Comparison of ENCODE assay signal across 1 cellular context in the genomic region with DNA sequence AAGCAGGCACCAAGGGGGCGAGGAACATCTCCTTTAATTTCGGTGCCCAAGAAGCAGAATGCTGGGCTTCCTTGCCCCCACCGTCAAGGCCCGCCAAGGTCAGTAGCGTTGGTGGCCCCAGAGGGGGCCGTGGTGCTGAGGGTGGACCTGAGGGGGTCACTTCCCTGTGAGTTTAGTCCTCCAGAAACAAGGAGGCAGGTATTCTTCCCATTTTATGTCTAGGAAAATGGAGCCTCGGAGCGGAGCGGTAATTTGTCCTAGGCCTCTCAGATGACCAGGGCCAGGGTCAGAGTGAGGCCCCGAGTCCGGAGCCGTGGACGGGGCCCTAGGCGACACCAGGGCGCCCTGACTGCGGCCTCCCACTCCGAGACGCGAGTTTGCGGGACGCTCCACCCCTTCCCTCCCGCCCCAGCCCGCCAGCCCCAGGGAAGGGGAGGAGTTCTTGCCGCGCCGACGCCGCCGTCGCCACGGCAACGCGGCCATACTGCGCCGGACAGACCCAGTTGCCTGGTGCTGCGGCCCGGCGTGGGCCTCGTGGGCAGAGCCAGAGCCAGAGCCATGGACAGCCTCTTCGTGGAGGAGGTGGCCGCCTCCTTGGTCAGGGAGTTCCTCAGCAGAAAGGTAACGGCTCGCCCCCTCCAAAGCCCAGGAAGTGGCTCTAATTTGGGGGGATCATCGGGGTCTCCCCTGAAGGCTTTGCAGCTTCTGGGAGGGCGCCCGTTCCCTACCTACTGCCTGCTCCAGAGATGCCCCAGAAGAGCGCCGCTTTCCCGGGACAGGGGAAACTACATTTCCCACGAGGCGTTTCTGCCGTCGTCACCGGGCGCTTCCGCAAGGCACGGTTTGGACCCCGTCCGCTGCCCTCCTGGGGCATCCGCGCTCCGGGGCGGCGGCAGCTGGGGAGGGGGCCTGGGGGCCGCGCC.
A peak's percentile ranks its signal among the peaks of the same experiment; 100 is the strongest.
TF ChIP-seq lines count a peak whose summit lies in the region.

A gene (plus strand): TSS at position 482 of the 923 bp plus-strand sequence. CDS start 77 bp downstream, at position 559.

TF ChIP-seq in WTC11, 78 proteins besides CTCF, POLR2A, EP300 and RAD21 (continued from another document and continues in another):
- TF ChIP-seq, protein P1, sequence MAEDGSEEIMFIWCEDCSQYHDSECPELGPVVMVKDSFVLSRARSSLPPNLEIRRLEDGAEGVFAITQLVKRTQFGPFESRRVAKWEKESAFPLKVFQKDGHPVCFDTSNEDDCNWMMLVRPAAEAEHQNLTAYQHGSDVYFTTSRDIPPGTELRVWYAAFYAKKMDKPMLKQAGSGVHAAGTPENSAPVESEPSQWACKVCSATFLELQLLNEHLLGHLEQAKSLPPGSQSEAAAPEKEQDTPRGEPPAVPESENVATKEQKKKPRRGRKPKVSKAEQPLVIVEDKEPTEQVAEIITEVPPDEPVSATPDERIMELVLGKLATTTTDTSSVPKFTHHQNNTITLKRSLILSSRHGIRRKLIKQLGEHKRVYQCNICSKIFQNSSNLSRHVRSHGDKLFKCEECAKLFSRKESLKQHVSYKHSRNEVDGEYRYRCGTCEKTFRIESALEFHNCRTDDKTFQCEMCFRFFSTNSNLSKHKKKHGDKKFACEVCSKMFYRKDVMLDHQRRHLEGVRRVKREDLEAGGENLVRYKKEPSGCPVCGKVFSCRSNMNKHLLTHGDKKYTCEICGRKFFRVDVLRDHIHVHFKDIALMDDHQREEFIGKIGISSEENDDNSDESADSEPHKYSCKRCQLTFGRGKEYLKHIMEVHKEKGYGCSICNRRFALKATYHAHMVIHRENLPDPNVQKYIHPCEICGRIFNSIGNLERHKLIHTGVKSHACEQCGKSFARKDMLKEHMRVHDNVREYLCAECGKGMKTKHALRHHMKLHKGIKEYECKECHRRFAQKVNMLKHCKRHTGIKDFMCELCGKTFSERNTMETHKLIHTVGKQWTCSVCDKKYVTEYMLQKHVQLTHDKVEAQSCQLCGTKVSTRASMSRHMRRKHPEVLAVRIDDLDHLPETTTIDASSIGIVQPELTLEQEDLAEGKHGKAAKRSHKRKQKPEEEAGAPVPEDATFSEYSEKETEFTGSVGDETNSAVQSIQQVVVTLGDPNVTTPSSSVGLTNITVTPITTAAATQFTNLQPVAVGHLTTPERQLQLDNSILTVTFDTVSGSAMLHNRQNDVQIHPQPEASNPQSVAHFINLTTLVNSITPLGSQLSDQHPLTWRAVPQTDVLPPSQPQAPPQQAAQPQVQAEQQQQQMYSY (CRISPR knock-in tag; IDR thresholded peaks at IDR 0.05), result peak; percentile 57; the same call in 1 of the 2 replicates
- TF ChIP-seq ZNF232 (CRISPR knock-in tag; IDR thresholded peaks at IDR 0.05) (no peak), ZNF423 (CRISPR knock-in tag; IDR thresholded peaks at IDR 0.05) (peak; percentile 96), SMAD4 (CRISPR knock-in tag; IDR thresholded peaks at IDR 0.05) (no peak), CBFB (CRISPR knock-in tag; IDR thresholded peaks at IDR 0.05; ENCODE audit: low read depth) (no peak), SP1 (CRISPR knock-in tag; conservative IDR thresholded peaks at IDR 0.05) (peak; percentile 45), TCF7 (CRISPR knock-in tag; IDR thresholded peaks at IDR 0.05; ENCODE audit: low read depth) (no peak), MYBL2 (CRISPR knock-in tag; IDR thresholded peaks at IDR 0.05) (no peak; the same call in 1 of the 2 replicates), FOXJ3 (CRISPR knock-in tag; IDR thresholded peaks at IDR 0.05; ENCODE audit: borderline replicate concordance) (no peak), OVOL2 (CRISPR knock-in tag; IDR thresholded peaks at IDR 0.05; ENCODE audit: borderline replicate concordance) (no peak), FOXP1 (CRISPR knock-in tag; IDR thresholded peaks at IDR 0.05; ENCODE audit: borderline replicate concordance) (0 out of 2 replicates have a peak, but pooled peaks have one; percentile 14), FOXK1 (CRISPR knock-in tag; IDR thresholded peaks at IDR 0.05) (peak; percentile 25; the same call in 1 of the 2 replicates), ZBTB21 (CRISPR knock-in tag; IDR thresholded peaks at IDR 0.05; ENCODE audit: borderline replicate concordance) (no peak), GRHL2 (CRISPR knock-in tag; IDR thresholded peaks at IDR 0.05; ENCODE audit: insufficient replicate concordance, severe bottlenecking) (no peak), EMX1 (CRISPR knock-in tag; IDR thresholded peaks at IDR 0.05) (no peak)
- TF ChIP-seq, protein P2, sequence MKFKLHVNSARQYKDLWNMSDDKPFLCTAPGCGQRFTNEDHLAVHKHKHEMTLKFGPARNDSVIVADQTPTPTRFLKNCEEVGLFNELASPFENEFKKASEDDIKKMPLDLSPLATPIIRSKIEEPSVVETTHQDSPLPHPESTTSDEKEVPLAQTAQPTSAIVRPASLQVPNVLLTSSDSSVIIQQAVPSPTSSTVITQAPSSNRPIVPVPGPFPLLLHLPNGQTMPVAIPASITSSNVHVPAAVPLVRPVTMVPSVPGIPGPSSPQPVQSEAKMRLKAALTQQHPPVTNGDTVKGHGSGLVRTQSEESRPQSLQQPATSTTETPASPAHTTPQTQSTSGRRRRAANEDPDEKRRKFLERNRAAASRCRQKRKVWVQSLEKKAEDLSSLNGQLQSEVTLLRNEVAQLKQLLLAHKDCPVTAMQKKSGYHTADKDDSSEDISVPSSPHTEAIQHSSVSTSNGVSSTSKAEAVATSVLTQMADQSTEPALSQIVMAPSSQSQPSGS (CRISPR knock-in tag; IDR thresholded peaks at IDR 0.05; ENCODE audit: borderline replicate concordance, low read depth), result no peak
- TF ChIP-seq, protein P3, sequence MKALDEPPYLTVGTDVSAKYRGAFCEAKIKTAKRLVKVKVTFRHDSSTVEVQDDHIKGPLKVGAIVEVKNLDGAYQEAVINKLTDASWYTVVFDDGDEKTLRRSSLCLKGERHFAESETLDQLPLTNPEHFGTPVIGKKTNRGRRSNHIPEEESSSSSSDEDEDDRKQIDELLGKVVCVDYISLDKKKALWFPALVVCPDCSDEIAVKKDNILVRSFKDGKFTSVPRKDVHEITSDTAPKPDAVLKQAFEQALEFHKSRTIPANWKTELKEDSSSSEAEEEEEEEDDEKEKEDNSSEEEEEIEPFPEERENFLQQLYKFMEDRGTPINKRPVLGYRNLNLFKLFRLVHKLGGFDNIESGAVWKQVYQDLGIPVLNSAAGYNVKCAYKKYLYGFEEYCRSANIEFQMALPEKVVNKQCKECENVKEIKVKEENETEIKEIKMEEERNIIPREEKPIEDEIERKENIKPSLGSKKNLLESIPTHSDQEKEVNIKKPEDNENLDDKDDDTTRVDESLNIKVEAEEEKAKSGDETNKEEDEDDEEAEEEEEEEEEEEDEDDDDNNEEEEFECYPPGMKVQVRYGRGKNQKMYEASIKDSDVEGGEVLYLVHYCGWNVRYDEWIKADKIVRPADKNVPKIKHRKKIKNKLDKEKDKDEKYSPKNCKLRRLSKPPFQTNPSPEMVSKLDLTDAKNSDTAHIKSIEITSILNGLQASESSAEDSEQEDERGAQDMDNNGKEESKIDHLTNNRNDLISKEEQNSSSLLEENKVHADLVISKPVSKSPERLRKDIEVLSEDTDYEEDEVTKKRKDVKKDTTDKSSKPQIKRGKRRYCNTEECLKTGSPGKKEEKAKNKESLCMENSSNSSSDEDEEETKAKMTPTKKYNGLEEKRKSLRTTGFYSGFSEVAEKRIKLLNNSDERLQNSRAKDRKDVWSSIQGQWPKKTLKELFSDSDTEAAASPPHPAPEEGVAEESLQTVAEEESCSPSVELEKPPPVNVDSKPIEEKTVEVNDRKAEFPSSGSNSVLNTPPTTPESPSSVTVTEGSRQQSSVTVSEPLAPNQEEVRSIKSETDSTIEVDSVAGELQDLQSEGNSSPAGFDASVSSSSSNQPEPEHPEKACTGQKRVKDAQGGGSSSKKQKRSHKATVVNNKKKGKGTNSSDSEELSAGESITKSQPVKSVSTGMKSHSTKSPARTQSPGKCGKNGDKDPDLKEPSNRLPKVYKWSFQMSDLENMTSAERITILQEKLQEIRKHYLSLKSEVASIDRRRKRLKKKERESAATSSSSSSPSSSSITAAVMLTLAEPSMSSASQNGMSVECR (CRISPR knock-in tag; IDR thresholded peaks at IDR 0.05; ENCODE audit: borderline replicate concordance), result no peak
- TF ChIP-seq, protein P4, sequence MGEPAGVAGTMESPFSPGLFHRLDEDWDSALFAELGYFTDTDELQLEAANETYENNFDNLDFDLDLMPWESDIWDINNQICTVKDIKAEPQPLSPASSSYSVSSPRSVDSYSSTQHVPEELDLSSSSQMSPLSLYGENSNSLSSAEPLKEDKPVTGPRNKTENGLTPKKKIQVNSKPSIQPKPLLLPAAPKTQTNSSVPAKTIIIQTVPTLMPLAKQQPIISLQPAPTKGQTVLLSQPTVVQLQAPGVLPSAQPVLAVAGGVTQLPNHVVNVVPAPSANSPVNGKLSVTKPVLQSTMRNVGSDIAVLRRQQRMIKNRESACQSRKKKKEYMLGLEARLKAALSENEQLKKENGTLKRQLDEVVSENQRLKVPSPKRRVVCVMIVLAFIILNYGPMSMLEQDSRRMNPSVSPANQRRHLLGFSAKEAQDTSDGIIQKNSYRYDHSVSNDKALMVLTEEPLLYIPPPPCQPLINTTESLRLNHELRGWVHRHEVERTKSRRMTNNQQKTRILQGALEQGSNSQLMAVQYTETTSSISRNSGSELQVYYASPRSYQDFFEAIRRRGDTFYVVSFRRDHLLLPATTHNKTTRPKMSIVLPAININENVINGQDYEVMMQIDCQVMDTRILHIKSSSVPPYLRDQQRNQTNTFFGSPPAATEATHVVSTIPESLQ (CRISPR knock-in tag; IDR thresholded peaks at IDR 0.05), result no peak
- TF ChIP-seq, protein P5, sequence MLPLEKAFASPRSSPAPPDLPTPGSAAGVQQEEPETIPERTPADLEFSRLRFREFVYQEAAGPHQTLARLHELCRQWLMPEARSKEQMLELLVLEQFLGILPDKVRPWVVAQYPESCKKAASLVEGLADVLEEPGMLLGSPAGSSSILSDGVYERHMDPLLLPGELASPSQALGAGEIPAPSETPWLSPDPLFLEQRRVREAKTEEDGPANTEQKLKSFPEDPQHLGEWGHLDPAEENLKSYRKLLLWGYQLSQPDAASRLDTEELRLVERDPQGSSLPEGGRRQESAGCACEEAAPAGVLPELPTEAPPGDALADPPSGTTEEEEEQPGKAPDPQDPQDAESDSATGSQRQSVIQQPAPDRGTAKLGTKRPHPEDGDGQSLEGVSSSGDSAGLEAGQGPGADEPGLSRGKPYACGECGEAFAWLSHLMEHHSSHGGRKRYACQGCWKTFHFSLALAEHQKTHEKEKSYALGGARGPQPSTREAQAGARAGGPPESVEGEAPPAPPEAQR (CRISPR knock-in tag; IDR thresholded peaks at IDR 0.05), result no peak
- TF ChIP-seq, protein P6, sequence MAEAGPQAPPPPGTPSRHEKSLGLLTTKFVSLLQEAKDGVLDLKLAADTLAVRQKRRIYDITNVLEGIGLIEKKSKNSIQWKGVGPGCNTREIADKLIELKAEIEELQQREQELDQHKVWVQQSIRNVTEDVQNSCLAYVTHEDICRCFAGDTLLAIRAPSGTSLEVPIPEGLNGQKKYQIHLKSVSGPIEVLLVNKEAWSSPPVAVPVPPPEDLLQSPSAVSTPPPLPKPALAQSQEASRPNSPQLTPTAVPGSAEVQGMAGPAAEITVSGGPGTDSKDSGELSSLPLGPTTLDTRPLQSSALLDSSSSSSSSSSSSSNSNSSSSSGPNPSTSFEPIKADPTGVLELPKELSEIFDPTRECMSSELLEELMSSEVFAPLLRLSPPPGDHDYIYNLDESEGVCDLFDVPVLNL (CRISPR knock-in tag; IDR thresholded peaks at IDR 0.05; ENCODE audit: borderline replicate concordance, low read depth), result no peak
- TF ChIP-seq, protein P7, sequence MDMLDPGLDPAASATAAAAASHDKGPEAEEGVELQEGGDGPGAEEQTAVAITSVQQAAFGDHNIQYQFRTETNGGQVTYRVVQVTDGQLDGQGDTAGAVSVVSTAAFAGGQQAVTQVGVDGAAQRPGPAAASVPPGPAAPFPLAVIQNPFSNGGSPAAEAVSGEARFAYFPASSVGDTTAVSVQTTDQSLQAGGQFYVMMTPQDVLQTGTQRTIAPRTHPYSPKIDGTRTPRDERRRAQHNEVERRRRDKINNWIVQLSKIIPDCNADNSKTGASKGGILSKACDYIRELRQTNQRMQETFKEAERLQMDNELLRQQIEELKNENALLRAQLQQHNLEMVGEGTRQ (CRISPR knock-in tag; IDR thresholded peaks at IDR 0.05), result no peak
- TF ChIP-seq, protein P8, sequence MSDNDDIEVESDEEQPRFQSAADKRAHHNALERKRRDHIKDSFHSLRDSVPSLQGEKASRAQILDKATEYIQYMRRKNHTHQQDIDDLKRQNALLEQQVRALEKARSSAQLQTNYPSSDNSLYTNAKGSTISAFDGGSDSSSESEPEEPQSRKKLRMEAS (CRISPR knock-in tag; IDR thresholded peaks at IDR 0.05), result peak; percentile 82
- TF ChIP-seq, protein P9, sequence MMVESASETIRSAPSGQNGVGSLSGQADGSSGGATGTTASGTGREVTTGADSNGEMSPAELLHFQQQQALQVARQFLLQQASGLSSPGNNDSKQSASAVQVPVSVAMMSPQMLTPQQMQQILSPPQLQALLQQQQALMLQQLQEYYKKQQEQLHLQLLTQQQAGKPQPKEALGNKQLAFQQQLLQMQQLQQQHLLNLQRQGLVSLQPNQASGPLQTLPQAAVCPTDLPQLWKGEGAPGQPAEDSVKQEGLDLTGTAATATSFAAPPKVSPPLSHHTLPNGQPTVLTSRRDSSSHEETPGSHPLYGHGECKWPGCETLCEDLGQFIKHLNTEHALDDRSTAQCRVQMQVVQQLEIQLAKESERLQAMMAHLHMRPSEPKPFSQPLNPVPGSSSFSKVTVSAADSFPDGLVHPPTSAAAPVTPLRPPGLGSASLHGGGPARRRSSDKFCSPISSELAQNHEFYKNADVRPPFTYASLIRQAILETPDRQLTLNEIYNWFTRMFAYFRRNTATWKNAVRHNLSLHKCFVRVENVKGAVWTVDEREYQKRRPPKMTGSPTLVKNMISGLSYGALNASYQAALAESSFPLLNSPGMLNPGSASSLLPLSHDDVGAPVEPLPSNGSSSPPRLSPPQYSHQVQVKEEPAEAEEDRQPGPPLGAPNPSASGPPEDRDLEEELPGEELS (CRISPR knock-in tag; IDR thresholded peaks at IDR 0.05), result 0 out of 2 replicates have a peak, but pooled peaks have one; percentile 51
- TF ChIP-seq, protein P10, sequence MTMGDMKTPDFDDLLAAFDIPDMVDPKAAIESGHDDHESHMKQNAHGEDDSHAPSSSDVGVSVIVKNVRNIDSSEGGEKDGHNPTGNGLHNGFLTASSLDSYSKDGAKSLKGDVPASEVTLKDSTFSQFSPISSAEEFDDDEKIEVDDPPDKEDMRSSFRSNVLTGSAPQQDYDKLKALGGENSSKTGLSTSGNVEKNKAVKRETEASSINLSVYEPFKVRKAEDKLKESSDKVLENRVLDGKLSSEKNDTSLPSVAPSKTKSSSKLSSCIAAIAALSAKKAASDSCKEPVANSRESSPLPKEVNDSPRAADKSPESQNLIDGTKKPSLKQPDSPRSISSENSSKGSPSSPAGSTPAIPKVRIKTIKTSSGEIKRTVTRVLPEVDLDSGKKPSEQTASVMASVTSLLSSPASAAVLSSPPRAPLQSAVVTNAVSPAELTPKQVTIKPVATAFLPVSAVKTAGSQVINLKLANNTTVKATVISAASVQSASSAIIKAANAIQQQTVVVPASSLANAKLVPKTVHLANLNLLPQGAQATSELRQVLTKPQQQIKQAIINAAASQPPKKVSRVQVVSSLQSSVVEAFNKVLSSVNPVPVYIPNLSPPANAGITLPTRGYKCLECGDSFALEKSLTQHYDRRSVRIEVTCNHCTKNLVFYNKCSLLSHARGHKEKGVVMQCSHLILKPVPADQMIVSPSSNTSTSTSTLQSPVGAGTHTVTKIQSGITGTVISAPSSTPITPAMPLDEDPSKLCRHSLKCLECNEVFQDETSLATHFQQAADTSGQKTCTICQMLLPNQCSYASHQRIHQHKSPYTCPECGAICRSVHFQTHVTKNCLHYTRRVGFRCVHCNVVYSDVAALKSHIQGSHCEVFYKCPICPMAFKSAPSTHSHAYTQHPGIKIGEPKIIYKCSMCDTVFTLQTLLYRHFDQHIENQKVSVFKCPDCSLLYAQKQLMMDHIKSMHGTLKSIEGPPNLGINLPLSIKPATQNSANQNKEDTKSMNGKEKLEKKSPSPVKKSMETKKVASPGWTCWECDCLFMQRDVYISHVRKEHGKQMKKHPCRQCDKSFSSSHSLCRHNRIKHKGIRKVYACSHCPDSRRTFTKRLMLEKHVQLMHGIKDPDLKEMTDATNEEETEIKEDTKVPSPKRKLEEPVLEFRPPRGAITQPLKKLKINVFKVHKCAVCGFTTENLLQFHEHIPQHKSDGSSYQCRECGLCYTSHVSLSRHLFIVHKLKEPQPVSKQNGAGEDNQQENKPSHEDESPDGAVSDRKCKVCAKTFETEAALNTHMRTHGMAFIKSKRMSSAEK (CRISPR knock-in tag; IDR thresholded peaks at IDR 0.05; ENCODE audit: borderline replicate concordance), result no peak
